1 cellular context compared by ENCODE assay signal in genomic region chr2:145324748-145325147, GRCh38.
TF ChIP-seq lines count a peak whose summit lies in the region.

No MANE protein-coding gene starts in this region.

TF ChIP-seq in K562, 482 proteins besides CTCF, POLR2A, EP300 and RAD21 (continued from another document):
- TF ChIP-seq ZNF609 (CRISPR knock-in tag; IDR thresholded peaks at IDR 0.05; ENCODE audit: borderline replicate concordance): no peak
- no peak for TF ChIP-seq RBM39 (optimal IDR thresholded peaks at IDR 0.05; ENCODE audit: low read depth, low read length)
- no peak for TF ChIP-seq CEBPG (CRISPR knock-in tag; IDR thresholded peaks at IDR 0.05)
- TF ChIP-seq CEBPG (tag; conservative IDR thresholded peaks at IDR 0.05 in 1 of 2, IDR thresholded peaks at IDR 0.05 in 1 of 2): no peak
- TF ChIP-seq KDM5B (IDR thresholded peaks at IDR 0.05; ENCODE audit: insufficient replicate concordance, low read depth, low read length): no peak
- TF ChIP-seq FOXK2 (conservative IDR thresholded peaks at IDR 0.05 in 1 of 2, IDR thresholded peaks at IDR 0.05 in 1 of 2; ENCODE audit: low read depth in 2 of 2): no peak
- TF ChIP-seq TBL1XR1 (IDR thresholded peaks at IDR 0.05; ENCODE audit: low read length in 2 of 2): no peak
- no peak for TF ChIP-seq GTF2E2 (tag; IDR thresholded peaks at IDR 0.05)
- no peak for TF ChIP-seq POLR3A (IDR thresholded peaks at IDR 0.05; ENCODE audit: borderline replicate concordance, extremely low read depth, insufficient read depth, insufficient read length)
TF ChIP-seq in K562: peak in this region for 0.
